8 cellular contexts compared by ENCODE assay signal in the genomic region with DNA sequence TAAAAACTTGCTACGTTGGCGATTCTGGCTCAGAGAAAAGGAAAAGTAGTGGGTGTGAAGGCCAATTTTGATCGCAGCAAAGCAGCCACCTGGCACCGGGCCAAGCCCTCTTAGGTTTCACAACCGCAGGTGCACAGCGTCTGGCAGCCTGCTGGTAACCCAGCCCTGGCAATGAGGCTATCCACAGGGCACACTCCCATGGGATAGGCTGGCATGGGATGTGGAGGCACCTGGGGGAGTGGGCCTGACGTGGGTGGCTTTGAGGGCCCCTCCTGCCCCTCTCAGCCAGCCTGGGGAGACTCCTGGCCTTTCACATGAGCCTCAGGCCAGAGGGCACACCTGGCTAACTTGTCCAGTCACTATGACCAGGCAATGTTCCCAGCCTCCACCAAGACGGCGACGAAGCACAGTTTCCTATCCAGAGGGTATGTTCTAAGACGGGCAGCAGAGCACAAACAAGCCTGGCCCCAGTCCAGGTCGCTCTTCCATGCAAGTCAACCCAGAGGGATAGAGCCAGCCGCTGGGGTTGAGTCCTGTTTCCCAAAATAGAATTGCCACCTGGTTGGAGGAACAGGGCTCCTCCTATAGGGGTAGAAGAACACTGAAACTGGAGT. TPM values are rescaled to one million over a fixed set of nuclear protein-coding genes. Genes with fewer than 3 reads are reported as not detected.
DNase-seq lines count a peak whose midpoint lies in the region; ATAC-seq, FAIRE-seq and TF ChIP-seq lines count a peak whose summit lies in the region.
"Had no signal": no experiment of that assay in that cellular context is flagged by ENCODE, and none has a peak within 500 bp of the region (broad histone marks: within the 10 kb centered on the region; RNA-seq: fewer than 3 reads in every experiment).

No MANE protein-coding gene starts in this region.

- ATAC-seq in PC-3 (no peak), GM21360 (IDR thresholded peaks at IDR 0.05; ENCODE audit: unreplicated experiment) (no peak)

- H3K36me3 ChIP-seq in PC-3 (ENCODE audit: low read depth, low read length) (peaks cover 38% of the 10 kb centered on the region), colonic mucosa (no peaks in the 10 kb centered on the region), small intestine (ENCODE audit: control insufficient read depth in 2 of 2, insufficient read depth in 2 of 2, low read length in 2 of 2) (peaks cover 0 to 4% of the 10 kb centered on the region in 2 donors)

- intact Hi-C loops in PC-3 (cut with micrococcal nuclease): no loop called here
- intact Hi-C loops in colonic mucosa (cut with DNase I): loop anchor here (10.0 kb wide), 1 partner anchor 136 kb away; no protein-coding TSS in a partner anchor

- H3K9me2 ChIP-seq in PC-3 (replicated peaks; ENCODE audit: low read length): no peaks in the 10 kb centered on the region

- H3K4me1 ChIP-seq in PC-3 (ENCODE audit: insufficient read depth, low read length) (no peaks in the 10 kb centered on the region), colonic mucosa (peaks cover 7% of the 10 kb centered on the region), small intestine (ENCODE audit: control insufficient read depth in 2 of 2, insufficient read depth in 1 of 2, low read depth in 1 of 2, low read length in 1 of 2) (peaks cover 0 to 2% of the 10 kb centered on the region in 2 donors)

- H3K27me3 ChIP-seq in PC-3 (ENCODE audit: low read length) (no peaks in the 10 kb centered on the region), colonic mucosa (no peaks in the 10 kb centered on the region), small intestine (ENCODE audit: control insufficient read depth in 2 of 2, insufficient read depth in 2 of 2, low read length in 2 of 2) (no peaks in the 10 kb centered on the region)

- H3K9ac ChIP-seq in PC-3 (ENCODE audit: low read length) (no peak overlapping the region), colonic mucosa (ENCODE audit: low read depth in 2 of 2, low read length in 2 of 2) (peak overlapping the region in 1 of 2 donors; percentile 85)

- H3K4me1 Mint-ChIP-seq in type B pancreatic cell (ENCODE audit: unreplicated experiment): peaks cover 8% of the 10 kb centered on the region

- H2AFZ ChIP-seq in PC-3 (ENCODE audit: low read length): no peak overlapping the region

- no peaks in the 10 kb centered on the region for H3K9me3 ChIP-seq in PC-3 (ENCODE audit: low read length)
- H3K9me3 ChIP-seq in colonic mucosa: no peaks in the 10 kb centered on the region
- H3K9me3 ChIP-seq in small intestine (ENCODE audit: control insufficient read depth, low read depth): no peaks in the 10 kb centered on the region

- H3K27me3 Mint-ChIP-seq in type B pancreatic cell: no peaks in the 10 kb centered on the region

- H3K4me3 ChIP-seq in PC-3 (ENCODE audit: low read length): no peak overlapping the region
- no peak overlapping the region for H3K4me3 ChIP-seq in colonic mucosa
- H3K4me3 ChIP-seq in small intestine (ENCODE audit: low read depth in 1 of 2, low read length in 2 of 2): no peak overlapping the region

- H3K27ac ChIP-seq in PC-3 (ENCODE audit: low read length) (no peak overlapping the region), colonic mucosa (peak overlapping the region; percentile 77), small intestine (ENCODE audit: low read depth in 1 of 2, low read length in 1 of 2) (peak overlapping the region; percentile 72 to 89)
- H3K27ac ChIP-seq: epithelial cell of prostate had no signal

- POLR2A ChIA-PET in PC-3 (lab: Charles Lee; ENCODE audit: unreplicated experiment): no interaction called here

- H3K9me3 Mint-ChIP-seq in type B pancreatic cell: no peaks in the 10 kb centered on the region

- H4K20me1 ChIP-seq in PC-3 (ENCODE audit: low read length): no peaks in the 10 kb centered on the region

- peaks cover 25% of the 10 kb centered on the region for H3K79me2 ChIP-seq in PC-3 (ENCODE audit: low read length)

- no peaks in the 10 kb centered on the region for H3F3A ChIP-seq in PC-3 (ENCODE audit: low read length, unreplicated experiment)

- no TSS peak for BruUV-seq in PC-3 (replicated peaks; lab: Mats Ljungman, UMichigan)

- CTCF ChIA-PET in PC-3 (lab: Charles Lee): no interaction called here

- no peak overlapping the region for H3K27ac Mint-ChIP-seq in type B pancreatic cell

- no peak for TF ChIP-seq CTCF in PC-3 (conservative IDR thresholded peaks at IDR 0.05; ENCODE audit: low read depth, low read length)
- no peak for TF ChIP-seq CTCF in colonic mucosa (IDR thresholded peaks at IDR 0.05)
- no peak for TF ChIP-seq CTCF in type B pancreatic cell (conservative IDR thresholded peaks at IDR 0.05)

- DNase-seq in GM19239 (ENCODE audit: insufficient read length, low spot score) (no peak), HUDEP-2 (lab: John Stamatoyannopoulos, UW; ENCODE audit: unreplicated experiment in 76 of 76) (peak in 63 of 76 experiments; percentile 7 to 82 (median 54)), PC-3 (peak; percentile 43), colonic mucosa (peak; percentile 94), small intestine (peak; percentile 92), type B pancreatic cell (ENCODE audit: extremely low spot score, unreplicated experiment) (no peak)

- FAIRE-seq in GM19239 (lab: Jason Lieb, UNC) (peak; percentile 26), small intestine (lab: Jason Lieb, UNC) (no peak)

- peaks cover 28% of the 10 kb centered on the region for H3K36me3 Mint-ChIP-seq in type B pancreatic cell

- no peak overlapping the region for H3K4me2 ChIP-seq in PC-3 (ENCODE audit: low read length)

- no peak overlapping the region for H3K4me3 Mint-ChIP-seq in type B pancreatic cell

- 9 to 48% (median 19%) methylated on average over 13 of the region's 13 CpGs for WGBS in small intestine, 3 donors

RNA-seq across cellular contexts. Expression of gene CMBL, which starts 19.0 kb away (rescaled TPM):
- total RNA-seq in PC-3 (2014; rRNA removed) (35.7 and 38.4 TPM in 2 replicates), colonic mucosa (100 to 1,000 TPM; 123 to 186 TPM), type B pancreatic cell (ENCODE audit: low replicate concordance) (12.1 and 32.9 TPM in 2 replicates)
- polyA plus RNA-seq in small intestine: 100 to 1,000 TPM in 2 of 3 donors, 10 to 100 TPM in 1; 93.7 to 516 (median 230) TPM

RNA-seq across cellular contexts. Expression of gene CCT5, which starts 38.6 kb away (rescaled TPM):
- total RNA-seq in PC-3 (2014; rRNA removed) (1,309 and 1,334 TPM in 2 replicates), colonic mucosa (100 to 1,000 TPM; 156 to 341 TPM), type B pancreatic cell (ENCODE audit: low replicate concordance) (199 and 255 TPM in 2 replicates)
- 100 to 1,000 TPM; 101 to 226 (median 138) TPM for polyA plus RNA-seq in small intestine

RNA-seq across cellular contexts. Expression of gene ATPSCKMT, which starts 39.0 kb away (rescaled TPM):
- total RNA-seq in PC-3 (2014; rRNA removed) (26.7 and 49.0 TPM in 2 replicates), colonic mucosa (10 to 100 TPM; 11.9 to 28.4 TPM), type B pancreatic cell (ENCODE audit: low replicate concordance) (23.6 and 30.5 TPM in 2 replicates)
- polyA plus RNA-seq in small intestine: 10 to 100 TPM in 1 of 3 donors, 1 to 10 TPM in 2; 7.6 to 13.7 (median 8.6) TPM

Comparison
In these comparisons a context has a peak if more than half of its experiments do, and no peak if none do; other contexts are left out.
1. DNase-seq: peak in HUDEP-2 (63 of 76), PC-3 (single experiment), colonic mucosa (single experiment) and small intestine (single experiment); none in GM19239 (single experiment) and type B pancreatic cell (single experiment).